Comparison of ENCODE assay signal across 29 cellular contexts in the genomic region with DNA sequence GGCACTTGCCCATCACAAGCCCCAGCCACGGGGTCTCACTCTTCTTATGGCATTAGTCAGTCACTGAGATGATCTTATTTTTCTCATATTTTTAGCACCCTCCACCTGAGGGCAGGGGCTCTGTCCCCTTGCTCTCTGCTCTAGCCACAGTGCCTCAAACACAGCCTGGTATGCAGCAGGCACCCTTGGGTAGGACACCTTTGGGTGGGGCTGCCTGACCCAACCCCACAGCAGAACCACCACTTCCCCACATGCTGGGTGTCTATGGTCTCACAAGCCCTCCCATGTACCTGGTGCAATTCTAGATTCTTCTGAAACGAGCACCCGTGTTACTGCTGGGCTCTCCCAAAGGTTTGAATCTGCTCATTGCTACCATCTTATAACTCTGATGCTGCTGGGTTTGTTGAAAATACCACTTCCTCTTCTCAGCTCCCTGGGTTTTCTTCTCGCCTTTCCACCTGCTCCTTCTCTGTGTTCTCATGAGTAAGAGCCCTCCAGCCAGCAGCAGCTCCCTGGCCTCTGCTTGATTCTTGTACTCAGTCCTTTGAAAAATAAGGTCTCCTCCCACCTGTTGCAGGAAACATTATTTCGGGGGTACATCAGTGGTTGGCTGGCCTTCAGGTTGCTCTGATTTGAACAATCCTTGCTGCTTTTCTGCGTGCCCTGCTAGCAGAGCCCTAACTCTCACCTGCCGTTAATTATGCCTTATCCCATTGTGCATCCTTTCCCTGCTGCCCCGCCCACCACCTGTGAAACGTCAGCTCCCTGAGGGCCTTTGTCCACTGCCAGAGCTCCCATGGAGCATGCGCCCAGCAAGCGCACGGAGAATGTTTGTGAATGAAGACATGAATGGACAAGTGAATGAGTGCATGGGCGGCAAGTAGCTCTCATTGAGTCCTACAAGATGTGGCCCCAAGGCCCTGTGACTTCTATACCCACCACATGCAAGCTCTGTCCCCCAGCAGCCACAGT.
DNase-seq lines count a peak whose midpoint lies in the region; ATAC-seq and TF ChIP-seq lines count a peak whose summit lies in the region.
"Had no signal": no experiment of that assay in that cellular context is flagged by ENCODE, and none has a peak within 500 bp of the region (broad histone marks: within the 10 kb centered on the region; RNA-seq: fewer than 3 reads in every experiment).

No MANE protein-coding gene starts in this region.

- CTCF ChIA-PET in CD8-positive, alpha-beta memory T cell (lab: Charles Lee): no interaction called here

- no peaks in the 10 kb centered on the region for H3K9me3 Mint-ChIP-seq in CD8-positive, alpha-beta memory T cell
- H3K9me3 Mint-ChIP-seq in natural killer cell treated with Interleukin-12 subunit alpha and Interleukin-12 subunit beta and Interleukin-15 and Interleukin-18, amount 100 ng/mL, for 72 hours: no peaks in the 10 kb centered on the region
- peaks cover 66% of the 10 kb centered on the region for H3K9me3 Mint-ChIP-seq in HFFc6

- H3K36me3 Mint-ChIP-seq in CD8-positive, alpha-beta memory T cell: no peaks in the 10 kb centered on the region
- H3K36me3 Mint-ChIP-seq in natural killer cell treated with Interleukin-12 subunit alpha and Interleukin-12 subunit beta and Interleukin-15 and Interleukin-18, amount 100 ng/mL, for 72 hours: no peaks in the 10 kb centered on the region
- H3K36me3 Mint-ChIP-seq in HFFc6 (ENCODE audit: low read depth): peaks cover 8% of the 10 kb centered on the region
- H3K36me3 Mint-ChIP-seq: activated CD4-positive, alpha-beta memory T cell treated with anti-CD3 and anti-CD28 coated beads for 36 hours; activated naive CD4-positive, alpha-beta T cell treated with anti-CD3 and anti-CD28 coated beads, Interleukin-2, amount 10 ng/mL, durations not matched to agents 7 days and 5 days had no signal

- H3K4me2 ChIP-seq in OCI-LY3 (ENCODE audit: low read length): peak overlapping the region; percentile 38

- H4K20me1 ChIP-seq in OCI-LY3 (ENCODE audit: insufficient read depth, low read length): no peaks in the 10 kb centered on the region

- intact Hi-C loops in lower lobe of right lung (cut with DNase I): no loop called here

- H3K27me3 ChIP-seq in CD8-positive, alpha-beta memory T cell (ENCODE audit: insufficient read depth, low read length, poor library complexity, severe bottlenecking): no peaks in the 10 kb centered on the region
- H3K27me3 ChIP-seq in OCI-LY3 (ENCODE audit: low read depth, low read length) (no peaks in the 10 kb centered on the region), lower lobe of right lung (ENCODE audit: low read depth) (peaks cover 4% of the 10 kb centered on the region)
- H3K27me3 ChIP-seq: colonic mucosa, upper lobe of right lung had no signal

- H3K4me1 Mint-ChIP-seq in CD8-positive, alpha-beta memory T cell: peaks cover 15 to 21% (median 18%) of the 10 kb centered on the region in 3 donors
- H3K4me1 Mint-ChIP-seq in natural killer cell treated with Interleukin-12 subunit alpha and Interleukin-12 subunit beta and Interleukin-15 and Interleukin-18, amount 100 ng/mL, for 72 hours (ENCODE audit: low read depth in 2 of 2): peaks cover 19 to 21% of the 10 kb centered on the region in 2 donors
- no peaks in the 10 kb centered on the region for H3K4me1 Mint-ChIP-seq in HFFc6 (ENCODE audit: low read depth)

- no peaks in the 10 kb centered on the region for H3K36me3 ChIP-seq in CD8-positive, alpha-beta memory T cell (ENCODE audit: insufficient read depth, low read length)
- H3K36me3 ChIP-seq in OCI-LY3 (replicated peaks; ENCODE audit: low read depth, low read length): no peaks in the 10 kb centered on the region
- H3K36me3 ChIP-seq in lower lobe of right lung: no peaks in the 10 kb centered on the region
- H3K36me3 ChIP-seq: breast epithelium, colonic mucosa, upper lobe of right lung had no signal

- no peak for TF ChIP-seq CTCF in OCI-LY3 (IDR thresholded peaks at IDR 0.05; ENCODE audit: low read depth, low read length)
- TF ChIP-seq CTCF in lower lobe of right lung (IDR thresholded peaks at IDR 0.05): no peak
- TF ChIP-seq CTCF in HFFc6 (IDR thresholded peaks at IDR 0.05): no peak

- H3K4me3 Mint-ChIP-seq in CD8-positive, alpha-beta memory T cell: peak overlapping the region in 3 of 7 donors; percentile 32 to 71 (median 40)
- H3K4me3 Mint-ChIP-seq in natural killer cell treated with Interleukin-12 subunit alpha and Interleukin-12 subunit beta and Interleukin-15 and Interleukin-18, amount 100 ng/mL, for 72 hours: peak overlapping the region; percentile 21
- no peak overlapping the region for H3K4me3 Mint-ChIP-seq in HFFc6
- H3K4me3 Mint-ChIP-seq: activated CD4-positive, alpha-beta memory T cell treated with anti-CD3 and anti-CD28 coated beads for 36 hours; activated naive CD4-positive, alpha-beta T cell treated with anti-CD3 and anti-CD28 coated beads, Interleukin-2, amount 10 ng/mL, durations not matched to agents 7 days and 5 days had no signal

- no peak for DNase-seq in CD8-positive, alpha-beta memory T cell
- DNase-seq in GM19238 (ENCODE audit: insufficient read length, low spot score): peak; percentile 7
- DNase-seq in natural killer cell treated with Interleukin-12 subunit alpha and Interleukin-12 subunit beta and Interleukin-15 and Interleukin-18, amount 100 ng/mL, for 72 hours (ENCODE audit: low spot score): no peak
- no peak for DNase-seq in lower lobe of right lung
- DNase-seq in HFFc6: no peak
- no peak for DNase-seq in cerebellar nuclear complex (lab: John Stamatoyannopoulos, UW)
- DNase-seq: activated CD4-positive, alpha-beta memory T cell treated with anti-CD3 and anti-CD28 coated beads for 36 hours; activated CD8-positive, alpha-beta memory T cell treated with anti-CD3 and anti-CD28 coated beads, Interleukin-2, amount 50 U/mL, for 48 hours; activated naive CD4-positive, alpha-beta T cell treated with anti-CD3 and anti-CD28 coated beads, Interleukin-2, amount 10 ng/mL, durations not matched to agents 7 days and 5 days; amygdala; colonic mucosa; DMS79; effector memory CD4-positive, alpha-beta T cell; foreskin fibroblast; GF-D8; IMR-90; left cardiac atrium; mammary epithelial cell; NCI-H1105 treated with DMSO at 0.1 percent for 48 hours; NCI-H524; posterior cingulate gyrus; right cardiac atrium; substantia nigra; T-helper 1 cell; upper lobe of right lung had no signal

- POLR2A ChIA-PET in CD8-positive, alpha-beta memory T cell (lab: Charles Lee): no interaction called here

- H3K4me1 ChIP-seq in CD8-positive, alpha-beta memory T cell (ENCODE audit: insufficient read depth, low read length): peaks cover 7% of the 10 kb centered on the region
- H3K4me1 ChIP-seq in OCI-LY3 (ENCODE audit: low read length) (peaks cover 17% of the 10 kb centered on the region), lower lobe of right lung (no peaks in the 10 kb centered on the region)
- H3K4me1 ChIP-seq: breast epithelium, colonic mucosa, upper lobe of right lung had no signal

- no peak overlapping the region for H3K27ac ChIP-seq in CD8-positive, alpha-beta memory T cell (ENCODE audit: low read depth, low read length)
- H3K27ac ChIP-seq in OCI-LY3 (ENCODE audit: low read length) (peak overlapping the region; percentile 39), lower lobe of right lung (no peak overlapping the region)
- H3K27ac ChIP-seq: breast epithelium, colonic mucosa, upper lobe of right lung had no signal

- peak overlapping the region in 5 of 8 donors; percentile 0 to 70 (median 64) for H3K27ac Mint-ChIP-seq in CD8-positive, alpha-beta memory T cell
- no peak overlapping the region for H3K27ac Mint-ChIP-seq in natural killer cell treated with Interleukin-12 subunit alpha and Interleukin-12 subunit beta and Interleukin-15 and Interleukin-18, amount 100 ng/mL, for 72 hours
- H3K27ac Mint-ChIP-seq in HFFc6: no peak overlapping the region
- H3K27ac Mint-ChIP-seq: activated CD4-positive, alpha-beta memory T cell treated with anti-CD3 and anti-CD28 coated beads for 36 hours; activated naive CD4-positive, alpha-beta T cell treated with anti-CD3 and anti-CD28 coated beads, Interleukin-2, amount 10 ng/mL, durations not matched to agents 7 days and 5 days had no signal

- H3K4me3 ChIP-seq in CD8-positive, alpha-beta memory T cell (ENCODE audit: low read length): no peak overlapping the region
- H3K4me3 ChIP-seq in OCI-LY3 (ENCODE audit: low read length) (no peak overlapping the region), lower lobe of right lung (no peak overlapping the region)
- H3K4me3 ChIP-seq: breast epithelium, colonic mucosa, upper lobe of right lung had no signal

- H2AFZ ChIP-seq in OCI-LY3 (ENCODE audit: low read depth, low read length): no peak overlapping the region

- no peak overlapping the region for H3K9ac ChIP-seq in OCI-LY3 (ENCODE audit: low read length)

- H3K9me3 ChIP-seq in CD8-positive, alpha-beta memory T cell (ENCODE audit: low read length): no peaks in the 10 kb centered on the region
- H3K9me3 ChIP-seq in OCI-LY3 (ENCODE audit: insufficient read depth, low read length) (no peaks in the 10 kb centered on the region), lower lobe of right lung (no peaks in the 10 kb centered on the region)
- H3K9me3 ChIP-seq: breast epithelium, colonic mucosa, upper lobe of right lung had no signal

- peaks cover 0 to 5% of the 10 kb centered on the region in 2 donors for H3K27me3 Mint-ChIP-seq in CD8-positive, alpha-beta memory T cell
- H3K27me3 Mint-ChIP-seq in natural killer cell treated with Interleukin-12 subunit alpha and Interleukin-12 subunit beta and Interleukin-15 and Interleukin-18, amount 100 ng/mL, for 72 hours: peaks cover 0 to 5% of the 10 kb centered on the region in 2 donors
- no peaks in the 10 kb centered on the region; the same call in 1 of the 2 replicates for H3K27me3 Mint-ChIP-seq in HFFc6 (ENCODE audit: insufficient read depth)
- H3K27me3 Mint-ChIP-seq: activated CD4-positive, alpha-beta memory T cell treated with anti-CD3 and anti-CD28 coated beads for 36 hours had no signal

- H3K79me2 ChIP-seq in OCI-LY3 (ENCODE audit: low read length): no peaks in the 10 kb centered on the region

- peak in 1 of 2 donors; percentile 56 for ATAC-seq in natural killer cell treated with Interleukin-12 subunit alpha and Interleukin-12 subunit beta and Interleukin-15 and Interleukin-18, amount 100 ng/mL, for 72 hours
- ATAC-seq in lower lobe of right lung (no peak), HG02840 (IDR thresholded peaks at IDR 0.05; ENCODE audit: low FRiP score, unreplicated experiment) (no peak)
- ATAC-seq: activated CD4-positive, CD25-positive, alpha-beta regulatory T cell treated with anti-CD3 and anti-CD28 coated beads, Interleukin-2, amount 50 U/mL, for 24 hours; left cardiac atrium; right cardiac atrium had no signal

Comparison
In these comparisons a context has a peak if more than half of its experiments do, and no peak if none do; other contexts are left out.
1. H3K27ac Mint-ChIP-seq: peak in CD8-positive, alpha-beta memory T cell (5 of 8); none in natural killer cell treated with Interleukin-12 subunit alpha and Interleukin-12 subunit beta and Interleukin-15 and Interleukin-18, amount 100 ng/mL, for 72 hours (0 of 2) and HFFc6 (single experiment).